14 cellular contexts compared by ENCODE assay signal in genomic region chr1:155833665-155834295, GRCh38. TPM values are rescaled to one million over a fixed set of nuclear protein-coding genes. Genes with fewer than 3 reads are reported as not detected.
A peak's percentile ranks its signal among the peaks of the same experiment; 100 is the strongest.
DNase-seq lines count a peak whose midpoint lies in the region; ATAC-seq and TF ChIP-seq lines count a peak whose summit lies in the region.
"Had no signal": no experiment of that assay in that cellular context is flagged by ENCODE, and none has a peak within 500 bp of the region (broad histone marks: within the 10 kb centered on the region; RNA-seq: fewer than 3 reads in every experiment).

No MANE protein-coding gene starts in this region.

- WGBS in neuronal stem cell (ENCODE audit: extremely low coverage in 2 of 2, insufficient read length in 2 of 2, insufficient replicate concordance in 1 of 2), 2 donors, result no CpG with 5 or more reads among the region's 1 CpG

- H3K23ac ChIP-seq in neuronal stem cell (ENCODE audit: low read depth, low read length, poor library complexity), result no peak overlapping the region

- TF ChIP-seq CTCF in OCI-LY7 (conservative IDR thresholded peaks at IDR 0.05; ENCODE audit: low read length), result no peak

- POLR2A ChIA-PET in OCI-LY7 (lab: Charles Lee), result interaction anchor here (0.6 to 1.8 kb wide), 7 partner anchors 8 to 204 kb away, joined by 3 to 7 read pairs (median 4); no protein-coding TSS in a partner anchor

- no peaks in the 10 kb centered on the region for H3K9me2 ChIP-seq in OCI-LY7 (ENCODE audit: insufficient read depth, low read length)

- H3K27me3 Mint-ChIP-seq in activated T-cell treated with anti-CD3 and anti-CD28 coated beads, Interleukin-2, amount 50 U/mL, for 24 hours, result no peaks in the 10 kb centered on the region
- no peaks in the 10 kb centered on the region for H3K27me3 Mint-ChIP-seq in effector memory CD8-positive, alpha-beta T cell
- H3K27me3 Mint-ChIP-seq: activated naive CD8-positive, alpha-beta T cell treated with anti-CD3 and anti-CD28 coated beads for 36 hours had no signal

- H3K4ac ChIP-seq in neuronal stem cell (ENCODE audit: low read length), result no peak overlapping the region

- ATAC-seq in effector memory CD8-positive, alpha-beta T cell (replicated peaks), result no peak

- H3K36me3 ChIP-seq in OCI-LY7 (ENCODE audit: insufficient read depth, low read length) (peaks cover 71% of the 10 kb centered on the region), neuronal stem cell (replicated peaks in 1 of 2; ENCODE audit: control insufficient read depth in 2 of 2, insufficient read depth in 2 of 2, low read length in 2 of 2) (peaks cover 0 to 54% of the 10 kb centered on the region in 2 donors)

- H4K20me1 ChIP-seq in OCI-LY7 (ENCODE audit: insufficient read depth, low read length), result no peaks in the 10 kb centered on the region

- no peak overlapping the region for H2BK15ac ChIP-seq in neuronal stem cell (ENCODE audit: low read length)

- H3K4me1 ChIP-seq in OCI-LY7 (ENCODE audit: insufficient read depth, low read length, poor library complexity, severe bottlenecking) (peaks cover 47% of the 10 kb centered on the region), neuronal stem cell (ENCODE audit: control insufficient read depth in 2 of 2, insufficient read depth in 1 of 2, low read depth in 1 of 2, low read length in 2 of 2) (peaks cover 0 to 7% of the 10 kb centered on the region in 2 donors)
- H3K4me1 ChIP-seq: Caco-2 had no signal

- peak overlapping the region; percentile 37 for H3K4me3 ChIP-seq in OCI-LY7 (ENCODE audit: low read depth, low read length, poor library complexity, severe bottlenecking)
- H3K4me3 ChIP-seq in neuronal stem cell (ENCODE audit: low read length in 2 of 2), result peak overlapping the region in 1 of 2 donors; percentile 54

- peak overlapping the region; percentile 72 for H3K27ac Mint-ChIP-seq in activated T-cell treated with anti-CD3 and anti-CD28 coated beads, Interleukin-2, amount 50 U/mL, for 24 hours
- H3K27ac Mint-ChIP-seq in effector memory CD8-positive, alpha-beta T cell, result peak overlapping the region; percentile 3 to 79
- H3K27ac Mint-ChIP-seq: activated naive CD8-positive, alpha-beta T cell treated with anti-CD3 and anti-CD28 coated beads for 36 hours had no signal

- H3K27ac ChIP-seq in OCI-LY7 (ENCODE audit: low read depth, low read length, poor library complexity, severe bottlenecking) (peak overlapping the region; percentile 58), neuronal stem cell (replicated peaks; ENCODE audit: low read length) (peak overlapping the region; percentile 58)

- no peak for DNase-seq in activated T-cell treated with anti-CD3 and anti-CD28 coated beads, Interleukin-2, amount 50 U/mL, for 24 hours
- no peak for DNase-seq in activated T-cell treated with anti-CD3 and anti-CD28 coated beads for 4 hours
- DNase-seq in OCI-LY7 (ENCODE audit: low spot score), result no peak
- DNase-seq in effector memory CD8-positive, alpha-beta T cell, result no peak
- no peak for DNase-seq in neuronal stem cell (ENCODE audit: low spot score)
- no peak for DNase-seq in hepatic stellate cell (ENCODE audit: low spot score)
- DNase-seq in NCI-H2227 treated with DMSO at 0.1 percent for 48 hours (lab: John Stamatoyannopoulos, UW), result no peak
- no peak for DNase-seq in NCI-H82 treated with DMSO at 0.1 percent for 48 hours (lab: John Stamatoyannopoulos, UW; ENCODE audit: unreplicated experiment)
- DNase-seq: activated CD4-positive, CD25-positive, alpha-beta regulatory T cell; activated naive CD8-positive, alpha-beta T cell treated with anti-CD3 and anti-CD28 coated beads for 36 hours; Caco-2; NCI-H146; NCI-H510A; SW 1271 had no signal

- no peak overlapping the region for H3K14ac ChIP-seq in neuronal stem cell (ENCODE audit: low read length)

- no peaks in the 10 kb centered on the region for H3K9me3 Mint-ChIP-seq in activated T-cell treated with anti-CD3 and anti-CD28 coated beads, Interleukin-2, amount 50 U/mL, for 24 hours
- H3K9me3 Mint-ChIP-seq in effector memory CD8-positive, alpha-beta T cell, result no peaks in the 10 kb centered on the region
- H3K9me3 Mint-ChIP-seq: activated naive CD8-positive, alpha-beta T cell treated with anti-CD3 and anti-CD28 coated beads for 36 hours had no signal

- BruUV-seq in OCI-LY7 (replicated peaks; lab: Mats Ljungman, UMichigan), result no TSS peak

- H2BK5ac ChIP-seq in neuronal stem cell (ENCODE audit: low read length), result no peak overlapping the region

- no peak overlapping the region for H4K8ac ChIP-seq in neuronal stem cell (ENCODE audit: low read depth, low read length)

- H3K4me3 Mint-ChIP-seq in activated T-cell treated with anti-CD3 and anti-CD28 coated beads, Interleukin-2, amount 50 U/mL, for 24 hours, result no peak overlapping the region
- H3K4me3 Mint-ChIP-seq in effector memory CD8-positive, alpha-beta T cell, result no peak overlapping the region
- H3K4me3 Mint-ChIP-seq: activated naive CD8-positive, alpha-beta T cell treated with anti-CD3 and anti-CD28 coated beads for 36 hours had no signal

- no peak overlapping the region for H2AK5ac ChIP-seq in neuronal stem cell (ENCODE audit: low read depth, low read length)

- H3K9ac ChIP-seq in neuronal stem cell (ENCODE audit: low read depth, low read length, poor library complexity), result no peak overlapping the region

- no peak overlapping the region for H4K91ac ChIP-seq in neuronal stem cell (ENCODE audit: low read depth, low read length, poor library complexity)

- H3K36me3 Mint-ChIP-seq in activated T-cell treated with anti-CD3 and anti-CD28 coated beads, Interleukin-2, amount 50 U/mL, for 24 hours (ENCODE audit: low read depth), result peaks cover 45% of the 10 kb centered on the region
- H3K36me3 Mint-ChIP-seq in effector memory CD8-positive, alpha-beta T cell (ENCODE audit: insufficient read depth), result peaks cover 8% of the 10 kb centered on the region

- intact Hi-C loops in OCI-LY7 (cut with micrococcal nuclease; ENCODE audit: unreplicated experiment), result no loop called here

- H3K4me1 Mint-ChIP-seq in activated T-cell treated with anti-CD3 and anti-CD28 coated beads, Interleukin-2, amount 50 U/mL, for 24 hours (ENCODE audit: low read depth), result peaks cover 26% of the 10 kb centered on the region
- H3K4me1 Mint-ChIP-seq in effector memory CD8-positive, alpha-beta T cell (ENCODE audit: low read depth in 2 of 2), result peaks cover 19 to 26% of the 10 kb centered on the region in 2 donors

- H2BK12ac ChIP-seq in neuronal stem cell (ENCODE audit: low read length), result no peak overlapping the region

- CTCF ChIA-PET in OCI-LY7 (lab: Charles Lee; ENCODE audit: unreplicated experiment), result interaction anchor here (0.6 kb wide), 1 partner anchor 285 kb away, joined by 7 read pairs; no protein-coding TSS in a partner anchor

- peaks cover 60% of the 10 kb centered on the region for H3K79me2 ChIP-seq in OCI-LY7 (ENCODE audit: insufficient read depth, low read depth, low read length)

- H2AFZ ChIP-seq in OCI-LY7 (ENCODE audit: low read length) (no peak overlapping the region), neuronal stem cell (ENCODE audit: low read length) (no peak overlapping the region)

- peaks cover 4% of the 10 kb centered on the region for H3K79me1 ChIP-seq in neuronal stem cell (ENCODE audit: low read depth, low read length)

- H3K18ac ChIP-seq in neuronal stem cell (ENCODE audit: low read length), result no peak overlapping the region

- peak overlapping the region; percentile 59 for H3K4me2 ChIP-seq in OCI-LY7 (ENCODE audit: low read length)
- no peak overlapping the region for H3K4me2 ChIP-seq in neuronal stem cell (ENCODE audit: insufficient read depth, low read length, poor library complexity, severe bottlenecking)

- H3K9me3 ChIP-seq in OCI-LY7 (ENCODE audit: low read length) (peaks cover 5% of the 10 kb centered on the region; the same call in 1 of the 2 replicates), neuronal stem cell (replicated peaks in 1 of 2; ENCODE audit: control insufficient read depth in 2 of 2, insufficient read depth in 1 of 2, low read depth in 1 of 2, low read length in 2 of 2) (peaks cover 2 to 21% of the 10 kb centered on the region in 2 donors)
- H3K9me3 ChIP-seq: Caco-2 had no signal

- no peak overlapping the region for H2BK120ac ChIP-seq in neuronal stem cell (ENCODE audit: low read depth, low read length)

- H3K27me3 ChIP-seq in neuronal stem cell (ENCODE audit: control insufficient read depth in 3 of 3, insufficient read depth in 3 of 3, low read depth in 1 of 3, low read length in 3 of 3), result no peaks in the 10 kb centered on the region

RNA-seq across cellular contexts. Expression of gene GON4L, which starts 23.2 kb away (rescaled TPM):
- 44.9 and 46.0 TPM in 2 replicates for total RNA-seq in OCI-LY7 (2014; rRNA removed; shearing (Covaris generic))
- total RNA-seq in OCI-LY7 (2022), result 78.0 and 80.0 TPM in 2 replicates
- polyA plus RNA-seq in neuronal stem cell (2013, experiment 1 of 2), result 15.4 TPM
- 14.4 TPM for polyA plus RNA-seq in neuronal stem cell (2013, experiment 2 of 2)

RNA-seq across cellular contexts. Expression of gene SYT11, which starts 25.6 kb away (rescaled TPM):
- 41.6 and 41.8 TPM in 2 replicates for total RNA-seq in OCI-LY7 (2014; rRNA removed; shearing (Covaris generic))
- 56.8 and 60.8 TPM in 2 replicates for total RNA-seq in OCI-LY7 (2022)
- 18.7 TPM for polyA plus RNA-seq in neuronal stem cell (2013, experiment 1 of 2)
- polyA plus RNA-seq in neuronal stem cell (2013, experiment 2 of 2), result 19.0 TPM
